28 cellular contexts compared by ENCODE assay signal in the genomic region with DNA sequence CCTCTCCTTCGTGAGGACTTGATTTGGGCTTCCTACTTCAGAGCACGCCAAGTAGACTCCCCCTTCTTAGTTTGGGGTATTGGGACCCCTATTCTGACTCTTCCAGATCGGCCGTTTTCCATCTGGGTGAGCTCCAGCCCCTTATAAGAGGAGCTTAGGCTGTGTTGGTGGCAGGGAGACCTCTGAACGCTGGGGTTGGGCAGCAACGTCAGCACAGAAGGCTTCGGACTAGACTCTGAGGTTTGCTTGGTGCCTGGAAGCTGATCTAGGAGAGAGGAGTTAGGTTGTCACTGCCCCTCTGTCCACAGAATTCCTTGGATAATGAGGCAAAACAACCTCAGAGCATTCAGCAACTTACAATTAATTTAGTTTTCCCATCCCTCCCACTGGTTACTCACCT.
"Had no signal": no experiment of that assay in that cellular context is flagged by ENCODE, and none has a peak within 500 bp of the region (broad histone marks: within the 10 kb centered on the region; RNA-seq: fewer than 3 reads in every experiment).

No MANE protein-coding gene starts in this region.

- H3K4me1 ChIP-seq: pancreas, psoas muscle, right lobe of liver, suprapubic skin, testis, tibial artery, transverse colon, upper lobe of right lung had no signal

- H3K4me3 ChIP-seq: pancreas, psoas muscle, right lobe of liver, sigmoid colon, suprapubic skin, testis, tibial artery, transverse colon, upper lobe of right lung, vagina had no signal

- H3K27me3 ChIP-seq: pancreas, right lobe of liver, sigmoid colon, testis, tibial artery, transverse colon, upper lobe of right lung, vagina had no signal

- H3K9me3 ChIP-seq: neutrophil, pancreas, psoas muscle, right lobe of liver, sigmoid colon, suprapubic skin, testis, tibial artery, transverse colon, upper lobe of right lung, vagina had no signal

- FAIRE-seq: pancreas, small intestine, urothelium cell line had no signal

- H3K36me3 ChIP-seq: neutrophil, pancreas, right lobe of liver, sigmoid colon, suprapubic skin, tibial artery, transverse colon, upper lobe of right lung, vagina had no signal

- DNase-seq: naive thymus-derived CD4-positive, alpha-beta T cell; natural killer cell; nephron progenitor cell; nucleus accumbens; pancreas; psoas muscle; right cardiac atrium; right lobe of liver; sigmoid colon; small intestine; stimulated activated CD4-positive, alpha-beta T cell treated with anti-CD3 and anti-CD28 coated beads, Interleukin-12 subunit alpha, Interleukin-12 subunit beta, amount 100 ng/mL, for 4 hours; stimulated activated CD4-positive, alpha-beta T cell treated with anti-CD3 and anti-CD28 coated beads, Interleukin-1b, Interleukin-23, amount 100 ng/mL, for 48 hours; stimulated activated CD4-positive, alpha-beta T cell treated with anti-CD3 and anti-CD28 coated beads, Interleukin-4, amount 100 ng/mL, for 1 hour; stimulated activated CD4-positive, alpha-beta T cell treated with anti-CD3 and anti-CD28 coated beads, Interleukin-4, amount 100 ng/mL, for 4 hours; stimulated activated CD8-positive, alpha-beta memory T cell treated with anti-CD3 and anti-CD28 coated beads, Interleukin-4, amount 100 ng/mL, for 48 hours; stimulated activated naive CD4-positive, alpha-beta T cell; stimulated activated naive CD8-positive, alpha-beta T cell treated with anti-CD3 and anti-CD28 coated beads, Interleukin-15, amount 100 ng/mL, for 72 hours; stimulated activated naive CD8-positive, alpha-beta T cell treated with anti-CD3 and anti-CD28 coated beads, Interleukin-15, Interleukin-2, amounts not matched to agents 100 U/mL and 50 U/mL, for 24 hours; substantia nigra; testis; tibial artery; transverse colon; upper lobe of right lung had no signal

- ATAC-seq: naive thymus-derived CD4-positive, alpha-beta T cell; natural killer cell; pancreas; psoas muscle; right cardiac atrium; right lobe of liver; stimulated activated memory B cell treated with anti-CD40 and anti-IgM and Interleukin-4, amounts not matched to agents 10 μg/mL and 1 μg/mL and 100 μg/mL, for 72 hours; stimulated activated naive CD8-positive, alpha-beta T cell treated with anti-CD3 and anti-CD28 coated beads, Interleukin-15, amount 100 ng/mL, for 72 hours; stimulated activated naive CD8-positive, alpha-beta T cell treated with anti-CD3 and anti-CD28 coated beads, Interleukin-15, Interleukin-2, amounts not matched to agents 100 U/mL and 50 U/mL, for 24 hours; upper lobe of right lung had no signal

- H3K27ac ChIP-seq: neutrophil, pancreas, psoas muscle, right lobe of liver, sigmoid colon, suprapubic skin, testis, tibial artery, transverse colon, upper lobe of right lung, vagina had no signal
